8 cellular contexts compared by ENCODE assay signal in genomic region chr4:98994474-98995182, GRCh38. TPM values are rescaled to one million over a fixed set of nuclear protein-coding genes. Genes with fewer than 3 reads are reported as not detected.
DNase-seq lines count a peak whose midpoint lies in the region; ATAC-seq, FAIRE-seq and TF ChIP-seq lines count a peak whose summit lies in the region.

No MANE protein-coding gene starts in this region.

- peaks cover 21% of the 10 kb centered on the region for H3K4me1 Mint-ChIP-seq in neural progenitor cell

- H3K79me2 ChIP-seq in H1 (ENCODE audit: control insufficient read depth in 1 of 2, insufficient read depth in 2 of 2, low read length in 2 of 2), result peaks cover 26 to 37% of the 10 kb centered on the region in 2 experiments
- H3K79me2 ChIP-seq in neural progenitor cell (ENCODE audit: low read depth), result peaks cover 41% of the 10 kb centered on the region

- H2AK5ac ChIP-seq in H1 (ENCODE audit: low read depth, low read length), result no peak overlapping the region

- no peak overlapping the region; the same call in 1 of the 2 replicates for H3K18ac ChIP-seq in H1 (ENCODE audit: extremely low read depth, low read length)

- no peak for TF ChIP-seq RAD21 in H1 (IDR thresholded peaks at IDR 0.05 in 1 of 2, conservative IDR thresholded peaks at IDR 0.05 in 1 of 2; ENCODE audit: low read depth in 2 of 2, low read length in 2 of 2)

- no peak for ATAC-seq in HG02759 (IDR thresholded peaks at IDR 0.05; ENCODE audit: unreplicated experiment)

- no peak for TF ChIP-seq EP300 in H1 (IDR thresholded peaks at IDR 0.05; ENCODE audit: borderline replicate concordance in 1 of 2, low read depth in 2 of 2, low read length in 2 of 2)

- H4K5ac ChIP-seq in H1 (ENCODE audit: insufficient read length, low read depth, low read length), result no peak overlapping the region

- H3K9me3 ChIP-seq in NT2/D1 (ENCODE audit: insufficient read depth, low read length), result peaks cover 14% of the 10 kb centered on the region; the same call in 1 of the 2 replicates
- peaks cover 0 to 5% of the 10 kb centered on the region in 2 experiments; a peak in 1 of 4 replicates for H3K9me3 ChIP-seq in H1 (ENCODE audit: insufficient read depth in 2 of 2, low read depth in 1 of 2, low read length in 1 of 2)
- H3K9me3 ChIP-seq in neural progenitor cell (ENCODE audit: low read depth), result no peaks in the 10 kb centered on the region

- H3K79me1 ChIP-seq in H1 (ENCODE audit: low read depth, low read length), result no peaks in the 10 kb centered on the region

- H2BK15ac ChIP-seq in H1 (ENCODE audit: low read length), result no peak overlapping the region

- H3K27me3 Mint-ChIP-seq in neural progenitor cell (ENCODE audit: insufficient read depth, low read depth), result peaks cover 6% of the 10 kb centered on the region

- H3K23me2 ChIP-seq in H1 (ENCODE audit: low read depth, low read length), result peaks cover 5% of the 10 kb centered on the region; the same call in 1 of the 2 replicates

- no peak for TF ChIP-seq POLR2A in H1 (IDR thresholded peaks at IDR 0.05; ENCODE audit: control extremely low read depth in 1 of 2, low read depth in 2 of 2, low read length in 2 of 2)

- no peak overlapping the region for H3K56ac ChIP-seq in H1 (replicated peaks; ENCODE audit: insufficient read length, low read depth, low read length)

- H2BK5ac ChIP-seq in H1 (ENCODE audit: low read depth, low read length), result no peak overlapping the region

- peaks cover 17% of the 10 kb centered on the region for H3K9me3 Mint-ChIP-seq in neural progenitor cell

- H3K4ac ChIP-seq in H1 (replicated peaks; ENCODE audit: insufficient read length, low read depth, low read length), result no peak overlapping the region

- FAIRE-seq in H1 (lab: Jason Lieb, UNC), result no peak

- H3K27ac ChIP-seq in H1 (ENCODE audit: low read depth, low read length) (no peak overlapping the region), neural progenitor cell (no peak overlapping the region)

- peak overlapping the region; percentile 59 for H2AFZ ChIP-seq in H1 (ENCODE audit: low read length)
- peak overlapping the region; percentile 78 for H2AFZ ChIP-seq in neural progenitor cell (replicated peaks)

- H3K36me3 ChIP-seq in NT2/D1 (ENCODE audit: insufficient read depth, insufficient read length, low read length) (no peaks in the 10 kb centered on the region), H1 (ENCODE audit: control insufficient read depth in 2 of 4, insufficient read depth in 4 of 4, low read length in 3 of 4) (no peaks in the 10 kb centered on the region), neural progenitor cell (no peaks in the 10 kb centered on the region)

- H3K9ac ChIP-seq in NT2/D1 (ENCODE audit: insufficient read length, low read depth) (peak overlapping the region; percentile 61), H1 (replicated peaks in 1 of 4; ENCODE audit: extremely low read depth in 1 of 4, low read depth in 3 of 4, low read length in 3 of 4) (peak overlapping the region in 3 of 4 experiments; percentile 20 to 62 (median 31); a peak in 2 of 7 replicates), neural progenitor cell (no peak overlapping the region)

- H4K20me1 ChIP-seq in H1 (replicated peaks in 1 of 2; ENCODE audit: control insufficient read depth in 1 of 2, insufficient read depth in 2 of 2, low read length in 2 of 2), result peaks cover 8 to 11% of the 10 kb centered on the region in 2 experiments
- H4K20me1 ChIP-seq in neural progenitor cell (ENCODE audit: low read depth), result peaks cover 22% of the 10 kb centered on the region

- H4K91ac ChIP-seq in H1 (replicated peaks; ENCODE audit: insufficient read length, low read length), result no peak overlapping the region

- DNase-seq in GM04504 (ENCODE audit: low read depth), result peak; percentile 1
- DNase-seq in NT2/D1 (ENCODE audit: low read depth, low spot score), result no peak
- DNase-seq in H1 (ENCODE audit: low read depth in 1 of 2, low spot score in 2 of 2), result no peak
- peak; percentile 35 for DNase-seq in neural progenitor cell (ENCODE audit: low spot score)
- no peak for DNase-seq in retina
- no peak for DNase-seq in NCI-H1694 (lab: John Stamatoyannopoulos, UW)
- DNase-seq in activated CD4-positive, alpha-beta T cell treated with anti-CD3 and anti-CD28 coated beads for 4 hours, result no peak

- H3K4me2 ChIP-seq in H1 (ENCODE audit: insufficient read depth in 1 of 2, low read depth in 2 of 2, low read length in 2 of 2) (peak overlapping the region; percentile 39 to 70), neural progenitor cell (peak overlapping the region; percentile 69)

- H3K27me3 ChIP-seq in NT2/D1 (ENCODE audit: insufficient read depth, insufficient read length), result no peaks in the 10 kb centered on the region
- no peaks in the 10 kb centered on the region for H3K27me3 ChIP-seq in H1 (replicated peaks in 1 of 4; ENCODE audit: control insufficient read depth in 3 of 4, extremely low read depth in 1 of 4, insufficient read depth in 3 of 4, low read length in 3 of 4)
- H3K27me3 ChIP-seq in neural progenitor cell, result no peaks in the 10 kb centered on the region

- H2BK12ac ChIP-seq in H1 (ENCODE audit: low read depth, low read length), result no peak overlapping the region

- no peak overlapping the region for H3K23ac ChIP-seq in H1 (ENCODE audit: insufficient read length)

- H3K4me3 Mint-ChIP-seq in neural progenitor cell, result peak overlapping the region; percentile 91

- H2BK20ac ChIP-seq in H1 (ENCODE audit: low read length), result no peak overlapping the region

- H3K4me1 ChIP-seq in NT2/D1 (ENCODE audit: insufficient read depth, insufficient read length) (no peaks in the 10 kb centered on the region), H1 (replicated peaks in 1 of 4; ENCODE audit: control insufficient read depth in 3 of 4, insufficient read depth in 4 of 4, low read length in 3 of 4) (peaks cover 0 to 5% (median 0%) of the 10 kb centered on the region in 4 experiments; a peak in 3 of 7 replicates), neural progenitor cell (peaks cover 16% of the 10 kb centered on the region)

- peak overlapping the region; percentile 39 for H3K4me3 ChIP-seq in NT2/D1 (ENCODE audit: insufficient read length, low read depth)
- H3K4me3 ChIP-seq in H1 (ENCODE audit: extremely low read depth in 1 of 4, insufficient read depth in 2 of 4, low read depth in 3 of 4, low read length in 4 of 4), result peak overlapping the region; percentile 27 to 57 (median 48); a peak in 7 of 8 replicates
- peak overlapping the region; percentile 41 for H3K4me3 ChIP-seq in neural progenitor cell

- H2BK120ac ChIP-seq in H1 (replicated peaks; ENCODE audit: low read depth, low read length), result no peak overlapping the region

- POLR2A ChIA-PET in H1 (lab: Charles Lee; ENCODE audit: partially characterized antibody), result interaction anchor here (0.5 to 5.7 kb wide), 40 partner anchors 8 to 1150 kb away, joined by 3 to 106 read pairs (median 4); partner anchors contain the start of genes ADH5 and EIF4E

- H3K14ac ChIP-seq in H1 (ENCODE audit: insufficient read length), result no peak overlapping the region

- no peak for TF ChIP-seq CTCF in H1 (IDR thresholded peaks at IDR 0.05; ENCODE audit: control extremely low read depth in 1 of 3, insufficient read depth in 1 of 3, low read depth in 1 of 3, low read length in 3 of 3)
- no peak for TF ChIP-seq CTCF in neural progenitor cell (IDR thresholded peaks at IDR 0.05)

- peak overlapping the region; percentile 86 for H3K27ac Mint-ChIP-seq in neural progenitor cell

- 60% methylated on average over 17 of the region's 17 CpGs; no CpG with 5 or more reads in 1 of the 2 experiments for WGBS in H1 (ENCODE audit: extremely low coverage in 1 of 2, insufficient coverage in 1 of 2, insufficient read length in 1 of 2, insufficient replicate concordance in 2 of 2, low coverage in 1 of 2, low lambda C conversion rate in 2 of 2, missing lambda C conversion rate in 1 of 2), 2 experiments

- CTCF ChIA-PET in H1 (lab: Charles Lee; ENCODE audit: partially characterized antibody), result interaction anchor here (0.6 to 2.6 kb wide), 32 partner anchors 10 to 540 kb away, joined by 3 to 20 read pairs (median 4); partner anchors contain the start of genes ADH5 and EIF4E

- peaks cover 13% of the 10 kb centered on the region for H3F3A ChIP-seq in neural progenitor cell (ENCODE audit: low read depth)

- H4K8ac ChIP-seq in H1 (ENCODE audit: extremely low read depth, insufficient read depth, low read length), result no peak overlapping the region

- H3K36me3 Mint-ChIP-seq in neural progenitor cell, result peaks cover 8% of the 10 kb centered on the region

TF ChIP-seq in H1, 55 proteins besides CTCF, POLR2A, EP300 and RAD21:
- TF ChIP-seq JUN (IDR thresholded peaks at IDR 0.05; ENCODE audit: low read depth, low read length), result no peak
- TF ChIP-seq SRF (IDR thresholded peaks at IDR 0.05; ENCODE audit: low read depth, low read length), result no peak
- peak in 1 of 2 experiments; percentile 81; a peak in 1 of 4 replicates for TF ChIP-seq SIN3A (conservative IDR thresholded peaks at IDR 0.05 in 1 of 2, IDR thresholded peaks at IDR 0.05 in 1 of 2; ENCODE audit: low read depth in 1 of 2, low read length in 2 of 2)
- no peak for TF ChIP-seq ZNF274 (IDR thresholded peaks at IDR 0.05; ENCODE audit: borderline replicate concordance, extremely low read depth, low read length)
- TF ChIP-seq ASH2L (IDR thresholded peaks at IDR 0.05; ENCODE audit: low read length), result no peak

RNA-seq across cellular contexts. Expression of gene METAP1, which starts 0.9 kb away (rescaled TPM):
- 80.9 and 85.2 TPM in 2 replicates for total RNA-seq in H1 (2021; fragmentation: NEBNext Ultra II Directional; extraction: Animal tissue kit (Norgen Biotek cat#: 25700))
- polyA plus RNA-seq in H1 (2011; rRNA removed), result 37.1 and 50.6 TPM in 2 replicates
- 64.6 TPM for polyA plus RNA-seq in H1 (2011; cell fraction: cytosol; rRNA removed)
- 62.5 TPM for polyA plus RNA-seq in H1 (2011; cell fraction: nucleus; rRNA removed)
- polyA plus RNA-seq in H1 (2012, experiment 1 of 2), result 51.7 to 107 TPM (median 68.0 TPM) in 4 replicates
- 9.3 TPM for polyA plus RNA-seq in H1 (2012, experiment 2 of 2)
- 56.1 TPM for polyA plus RNA-seq in H1 (2013, experiment 1 of 2)
- polyA plus RNA-seq in H1 (2013, experiment 2 of 2), result 53.1 TPM
- 109 and 110 TPM in 2 replicates for polyA minus RNA-seq in H1 (2011; rRNA and poly(A)+ RNA removed)
- 52.8 TPM for polyA minus RNA-seq in H1 (2011; cell fraction: cytosol; rRNA and poly(A)+ RNA removed)
- 75.8 TPM for polyA minus RNA-seq in H1 (2011; cell fraction: nucleus; rRNA and poly(A)+ RNA removed)
- 92.4 and 155 TPM in 2 replicates for total RNA-seq in neural progenitor cell (ENCODE audit: low replicate concordance)

Comparison
In these comparisons a context has a peak if more than half of its experiments do, and no peak if none do; other contexts are left out.
1. DNase-seq: peak in GM04504 (single experiment) and neural progenitor cell (single experiment); none in NT2/D1 (single experiment), H1 (0 of 2), retina (single experiment), NCI-H1694 (single experiment) and activated CD4-positive, alpha-beta T cell treated with anti-CD3 and anti-CD28 coated beads for 4 hours (0 of 2).
2. Peak in every context shown above with its lines, with median percentiles within 50 percentile points of each other: H3K4me3 ChIP-seq.